Comparison of ENCODE assay signal across 1 cellular context in genomic region chr16:24075929-24076716, GRCh38.
TF ChIP-seq lines count a peak whose summit lies in the region.

No MANE protein-coding gene starts in this region.

TF ChIP-seq in GM23338, 12 proteins besides CTCF, POLR2A, EP300 and RAD21 (continued from another document):
- TF ChIP-seq, protein P1, sequence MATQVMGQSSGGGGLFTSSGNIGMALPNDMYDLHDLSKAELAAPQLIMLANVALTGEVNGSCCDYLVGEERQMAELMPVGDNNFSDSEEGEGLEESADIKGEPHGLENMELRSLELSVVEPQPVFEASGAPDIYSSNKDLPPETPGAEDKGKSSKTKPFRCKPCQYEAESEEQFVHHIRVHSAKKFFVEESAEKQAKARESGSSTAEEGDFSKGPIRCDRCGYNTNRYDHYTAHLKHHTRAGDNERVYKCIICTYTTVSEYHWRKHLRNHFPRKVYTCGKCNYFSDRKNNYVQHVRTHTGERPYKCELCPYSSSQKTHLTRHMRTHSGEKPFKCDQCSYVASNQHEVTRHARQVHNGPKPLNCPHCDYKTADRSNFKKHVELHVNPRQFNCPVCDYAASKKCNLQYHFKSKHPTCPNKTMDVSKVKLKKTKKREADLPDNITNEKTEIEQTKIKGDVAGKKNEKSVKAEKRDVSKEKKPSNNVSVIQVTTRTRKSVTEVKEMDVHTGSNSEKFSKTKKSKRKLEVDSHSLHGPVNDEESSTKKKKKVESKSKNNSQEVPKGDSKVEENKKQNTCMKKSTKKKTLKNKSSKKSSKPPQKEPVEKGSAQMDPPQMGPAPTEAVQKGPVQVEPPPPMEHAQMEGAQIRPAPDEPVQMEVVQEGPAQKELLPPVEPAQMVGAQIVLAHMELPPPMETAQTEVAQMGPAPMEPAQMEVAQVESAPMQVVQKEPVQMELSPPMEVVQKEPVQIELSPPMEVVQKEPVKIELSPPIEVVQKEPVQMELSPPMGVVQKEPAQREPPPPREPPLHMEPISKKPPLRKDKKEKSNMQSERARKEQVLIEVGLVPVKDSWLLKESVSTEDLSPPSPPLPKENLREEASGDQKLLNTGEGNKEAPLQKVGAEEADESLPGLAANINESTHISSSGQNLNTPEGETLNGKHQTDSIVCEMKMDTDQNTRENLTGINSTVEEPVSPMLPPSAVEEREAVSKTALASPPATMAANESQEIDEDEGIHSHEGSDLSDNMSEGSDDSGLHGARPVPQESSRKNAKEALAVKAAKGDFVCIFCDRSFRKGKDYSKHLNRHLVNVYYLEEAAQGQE (IDR thresholded peaks at IDR 0.05; ENCODE audit: unreplicated experiment), result no peak
- TF ChIP-seq JUNB (IDR thresholded peaks at IDR 0.05; ENCODE audit: unreplicated experiment), result no peak
- TF ChIP-seq ZNF331 (CRISPR knock-in tag; IDR thresholded peaks at IDR 0.05; ENCODE audit: low read depth), result no peak
- TF ChIP-seq, protein P2, sequence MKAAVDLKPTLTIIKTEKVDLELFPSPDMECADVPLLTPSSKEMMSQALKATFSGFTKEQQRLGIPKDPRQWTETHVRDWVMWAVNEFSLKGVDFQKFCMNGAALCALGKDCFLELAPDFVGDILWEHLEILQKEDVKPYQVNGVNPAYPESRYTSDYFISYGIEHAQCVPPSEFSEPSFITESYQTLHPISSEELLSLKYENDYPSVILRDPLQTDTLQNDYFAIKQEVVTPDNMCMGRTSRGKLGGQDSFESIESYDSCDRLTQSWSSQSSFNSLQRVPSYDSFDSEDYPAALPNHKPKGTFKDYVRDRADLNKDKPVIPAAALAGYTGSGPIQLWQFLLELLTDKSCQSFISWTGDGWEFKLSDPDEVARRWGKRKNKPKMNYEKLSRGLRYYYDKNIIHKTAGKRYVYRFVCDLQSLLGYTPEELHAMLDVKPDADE (IDR thresholded peaks at IDR 0.05), result no peak
